25 cellular contexts compared by ENCODE assay signal in the genomic region with DNA sequence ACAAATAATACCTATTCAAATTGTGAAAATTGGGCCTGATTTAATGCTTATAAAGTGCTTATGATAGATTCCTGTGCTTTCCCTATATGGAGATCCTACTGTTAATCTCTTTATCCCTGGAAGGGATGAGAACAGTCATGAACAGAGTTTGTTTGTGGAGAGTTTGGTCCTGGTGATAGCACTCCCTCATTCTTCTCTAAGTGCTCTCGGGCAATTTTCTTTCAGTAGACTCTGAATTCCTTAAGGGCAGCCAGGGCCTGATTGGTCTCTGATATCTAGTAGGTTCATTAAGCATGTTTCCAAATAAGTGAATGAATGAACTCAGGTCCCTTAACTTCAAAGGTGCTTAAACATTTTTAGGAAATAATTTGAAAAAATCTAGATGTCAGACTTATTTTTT.
"Had no signal": no experiment of that assay in that cellular context is flagged by ENCODE, and none has a peak within 500 bp of the region (broad histone marks: within the 10 kb centered on the region; RNA-seq: fewer than 3 reads in every experiment).

No MANE protein-coding gene starts in this region.

- H3K27ac Mint-ChIP-seq: activated B cell treated with CpG ODN at 0.5 μM for 24 hours; activated CD4-positive, alpha-beta T cell treated with anti-CD3 and anti-CD28 coated beads, Interleukin-2, amount 10 ng/mL, durations not matched to agents 24 days and 14 days; activated CD8-positive, alpha-beta memory T cell treated with anti-CD3 and anti-CD28 coated beads, Interleukin-2, amount 10 ng/mL, durations not matched to agents 7 days and 5 days; activated naive CD4-positive, alpha-beta T cell treated with anti-CD3 and anti-CD28 coated beads, Interleukin-2, amount 50 U/mL, for 24 hours; activated T-cell treated with anti-CD3 and anti-CD28 coated beads, Interleukin-2, amount 50 U/mL, for 24 hours; activated T-helper 1 cell treated with anti-CD3 and anti-CD28 coated beads, Interleukin-12 subunit alpha, Interleukin-12 subunit beta, Interleukin-2, Interleukin-4 antibody, amounts not matched to agents 30 ng/mL and 10 ng/mL and 1 ng/mL, durations not matched to agents 14 hours and 24 hours and 36 hours; T-cell had no signal

- H3K27me3 Mint-ChIP-seq: activated naive CD4-positive, alpha-beta T cell treated with anti-CD3 and anti-CD28 coated beads, Interleukin-2, amount 50 U/mL, for 24 hours; activated T-cell treated with anti-CD3 and anti-CD28 coated beads, Interleukin-2, amount 50 U/mL, for 24 hours had no signal

- H3K4me2 ChIP-seq: PC-9 had no signal

- H3K27ac ChIP-seq: PC-9 had no signal

- DNase-seq: activated B cell treated with CpG ODN at 0.5 μM for 24 hours; activated CD4-positive, alpha-beta T cell treated with anti-CD3 and anti-CD28 coated beads for 1 hour; activated CD4-positive, alpha-beta T cell treated with anti-CD3 and anti-CD28 coated beads, Interleukin-2, amount 10 ng/mL, durations not matched to agents 24 days and 14 days; activated CD4-positive, alpha-beta T cell treated with anti-CD3 and anti-CD28 coated beads, Interleukin-2, amount 50 U/mL, for 48 hours; activated CD8-positive, alpha-beta memory T cell treated with anti-CD3 and anti-CD28 coated beads, Interleukin-2, amount 10 ng/mL, durations not matched to agents 7 days and 5 days; activated effector memory CD4-positive, alpha-beta T cell treated with Interleukin-2 at 50 U/mL for 16 hours; activated naive CD4-positive, alpha-beta T cell; activated T-cell treated with anti-CD3 and anti-CD28 coated beads, Interleukin-2, amount 50 U/mL, for 24 hours; aorta; KG1; MV-4-11; NCI-H1105; NCI-H1436; NCI-H1694 treated with DMSO at 0.1 percent for 48 hours; NCI-H2081; NCI-H510A treated with DMSO at 0.1 percent for 48 hours; NCI-H69; PC-9; SIG-M5; T-cell; T-helper 2 cell; T1000 had no signal

- H3K4me3 ChIP-seq: PC-9 had no signal

- H3K36me3 Mint-ChIP-seq: activated CD8-positive, alpha-beta memory T cell treated with anti-CD3 and anti-CD28 coated beads, Interleukin-2, amount 10 ng/mL, durations not matched to agents 7 days and 5 days; activated naive CD4-positive, alpha-beta T cell treated with anti-CD3 and anti-CD28 coated beads, Interleukin-2, amount 50 U/mL, for 24 hours; T-cell had no signal

- H3K4me3 Mint-ChIP-seq: activated B cell treated with CpG ODN at 0.5 μM for 24 hours; activated CD4-positive, alpha-beta T cell treated with anti-CD3 and anti-CD28 coated beads, Interleukin-2, amount 10 ng/mL, durations not matched to agents 24 days and 14 days; activated CD8-positive, alpha-beta memory T cell treated with anti-CD3 and anti-CD28 coated beads, Interleukin-2, amount 10 ng/mL, durations not matched to agents 7 days and 5 days; activated naive CD4-positive, alpha-beta T cell treated with anti-CD3 and anti-CD28 coated beads, Interleukin-2, amount 50 U/mL, for 24 hours; activated T-cell treated with anti-CD3 and anti-CD28 coated beads, Interleukin-2, amount 50 U/mL, for 24 hours; activated T-helper 1 cell treated with anti-CD3 and anti-CD28 coated beads, Interleukin-12 subunit alpha, Interleukin-12 subunit beta, Interleukin-2, Interleukin-4 antibody, amounts not matched to agents 30 ng/mL and 10 ng/mL and 1 ng/mL, durations not matched to agents 14 hours and 24 hours and 36 hours; central memory CD8-positive, alpha-beta T cell; T-cell had no signal

- H2AFZ ChIP-seq: PC-9 had no signal

- H3K4me1 Mint-ChIP-seq: activated B cell treated with CpG ODN at 0.5 μM for 24 hours; activated CD4-positive, alpha-beta T cell treated with anti-CD3 and anti-CD28 coated beads, Interleukin-2, amount 10 ng/mL, durations not matched to agents 24 days and 14 days; activated CD8-positive, alpha-beta memory T cell treated with anti-CD3 and anti-CD28 coated beads, Interleukin-2, amount 10 ng/mL, durations not matched to agents 7 days and 5 days; activated naive CD4-positive, alpha-beta T cell treated with anti-CD3 and anti-CD28 coated beads, Interleukin-2, amount 50 U/mL, for 24 hours; central memory CD8-positive, alpha-beta T cell; T-cell had no signal

- H3K9me3 Mint-ChIP-seq: activated B cell treated with CpG ODN at 0.5 μM for 24 hours; activated CD4-positive, alpha-beta T cell treated with anti-CD3 and anti-CD28 coated beads, Interleukin-2, amount 10 ng/mL, durations not matched to agents 24 days and 14 days; activated naive CD4-positive, alpha-beta T cell treated with anti-CD3 and anti-CD28 coated beads, Interleukin-2, amount 50 U/mL, for 24 hours; activated T-cell treated with anti-CD3 and anti-CD28 coated beads, Interleukin-2, amount 50 U/mL, for 24 hours; activated T-helper 1 cell treated with anti-CD3 and anti-CD28 coated beads, Interleukin-12 subunit alpha, Interleukin-12 subunit beta, Interleukin-2, Interleukin-4 antibody, amounts not matched to agents 30 ng/mL and 10 ng/mL and 1 ng/mL, durations not matched to agents 14 hours and 24 hours and 36 hours; central memory CD8-positive, alpha-beta T cell; T-cell had no signal
